Comparison of ENCODE assay signal across 1 cellular context in genomic region chr1:161777250-161777649, GRCh38.
TF ChIP-seq lines count a peak whose summit lies in the region.

No MANE protein-coding gene starts in this region.

TF ChIP-seq in GM12878, 131 proteins besides CTCF, POLR2A, EP300 and RAD21:
- no peak for TF ChIP-seq NRF1 (conservative IDR thresholded peaks at IDR 0.05; ENCODE audit: low read depth, low read length)
- no peak for TF ChIP-seq ZBTB40 (IDR thresholded peaks at IDR 0.05; ENCODE audit: borderline replicate concordance)
- no peak for TF ChIP-seq IKZF2 (IDR thresholded peaks at IDR 0.05)
- TF ChIP-seq RB1 (IDR thresholded peaks at IDR 0.05; ENCODE audit: borderline replicate concordance) = no peak
- no peak for TF ChIP-seq TCF7 (IDR thresholded peaks at IDR 0.05; ENCODE audit: borderline replicate concordance)
- no peak for TF ChIP-seq NBN (IDR thresholded peaks at IDR 0.05)
- no peak for TF ChIP-seq SIX5 (IDR thresholded peaks at IDR 0.05; ENCODE audit: low read depth, low read length, severe bottlenecking)
- no peak for TF ChIP-seq E2F8 (IDR thresholded peaks at IDR 0.05; ENCODE audit: low read depth, partially characterized antibody)
- TF ChIP-seq SMARCA5 (IDR thresholded peaks at IDR 0.05) = no peak
- TF ChIP-seq NFIC (IDR thresholded peaks at IDR 0.05; ENCODE audit: low read depth, low read length) = no peak
- TF ChIP-seq ASH2L (IDR thresholded peaks at IDR 0.05; ENCODE audit: borderline replicate concordance, low read depth) = no peak
- TF ChIP-seq, protein P1, sequence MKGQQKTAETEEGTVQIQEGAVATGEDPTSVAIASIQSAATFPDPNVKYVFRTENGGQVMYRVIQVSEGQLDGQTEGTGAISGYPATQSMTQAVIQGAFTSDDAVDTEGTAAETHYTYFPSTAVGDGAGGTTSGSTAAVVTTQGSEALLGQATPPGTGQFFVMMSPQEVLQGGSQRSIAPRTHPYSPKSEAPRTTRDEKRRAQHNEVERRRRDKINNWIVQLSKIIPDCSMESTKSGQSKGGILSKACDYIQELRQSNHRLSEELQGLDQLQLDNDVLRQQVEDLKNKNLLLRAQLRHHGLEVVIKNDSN (IDR thresholded peaks at IDR 0.05; ENCODE audit: borderline replicate concordance, extremely low read length, insufficient read depth, low read depth, low read length) = no peak
- TF ChIP-seq, protein P2, sequence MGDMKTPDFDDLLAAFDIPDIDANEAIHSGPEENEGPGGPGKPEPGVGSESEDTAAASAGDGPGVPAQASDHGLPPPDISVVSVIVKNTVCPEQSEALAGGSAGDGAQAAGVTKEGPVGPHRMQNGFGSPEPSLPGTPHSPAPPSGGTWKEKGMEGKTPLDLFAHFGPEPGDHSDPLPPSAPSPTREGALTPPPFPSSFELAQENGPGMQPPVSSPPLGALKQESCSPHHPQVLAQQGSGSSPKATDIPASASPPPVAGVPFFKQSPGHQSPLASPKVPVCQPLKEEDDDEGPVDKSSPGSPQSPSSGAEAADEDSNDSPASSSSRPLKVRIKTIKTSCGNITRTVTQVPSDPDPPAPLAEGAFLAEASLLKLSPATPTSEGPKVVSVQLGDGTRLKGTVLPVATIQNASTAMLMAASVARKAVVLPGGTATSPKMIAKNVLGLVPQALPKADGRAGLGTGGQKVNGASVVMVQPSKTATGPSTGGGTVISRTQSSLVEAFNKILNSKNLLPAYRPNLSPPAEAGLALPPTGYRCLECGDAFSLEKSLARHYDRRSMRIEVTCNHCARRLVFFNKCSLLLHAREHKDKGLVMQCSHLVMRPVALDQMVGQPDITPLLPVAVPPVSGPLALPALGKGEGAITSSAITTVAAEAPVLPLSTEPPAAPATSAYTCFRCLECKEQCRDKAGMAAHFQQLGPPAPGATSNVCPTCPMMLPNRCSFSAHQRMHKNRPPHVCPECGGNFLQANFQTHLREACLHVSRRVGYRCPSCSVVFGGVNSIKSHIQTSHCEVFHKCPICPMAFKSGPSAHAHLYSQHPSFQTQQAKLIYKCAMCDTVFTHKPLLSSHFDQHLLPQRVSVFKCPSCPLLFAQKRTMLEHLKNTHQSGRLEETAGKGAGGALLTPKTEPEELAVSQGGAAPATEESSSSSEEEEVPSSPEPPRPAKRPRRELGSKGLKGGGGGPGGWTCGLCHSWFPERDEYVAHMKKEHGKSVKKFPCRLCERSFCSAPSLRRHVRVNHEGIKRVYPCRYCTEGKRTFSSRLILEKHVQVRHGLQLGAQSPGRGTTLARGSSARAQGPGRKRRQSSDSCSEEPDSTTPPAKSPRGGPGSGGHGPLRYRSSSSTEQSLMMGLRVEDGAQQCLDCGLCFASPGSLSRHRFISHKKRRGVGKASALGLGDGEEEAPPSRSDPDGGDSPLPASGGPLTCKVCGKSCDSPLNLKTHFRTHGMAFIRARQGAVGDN (IDR thresholded peaks at IDR 0.05) = no peak
- TF ChIP-seq, protein P3, sequence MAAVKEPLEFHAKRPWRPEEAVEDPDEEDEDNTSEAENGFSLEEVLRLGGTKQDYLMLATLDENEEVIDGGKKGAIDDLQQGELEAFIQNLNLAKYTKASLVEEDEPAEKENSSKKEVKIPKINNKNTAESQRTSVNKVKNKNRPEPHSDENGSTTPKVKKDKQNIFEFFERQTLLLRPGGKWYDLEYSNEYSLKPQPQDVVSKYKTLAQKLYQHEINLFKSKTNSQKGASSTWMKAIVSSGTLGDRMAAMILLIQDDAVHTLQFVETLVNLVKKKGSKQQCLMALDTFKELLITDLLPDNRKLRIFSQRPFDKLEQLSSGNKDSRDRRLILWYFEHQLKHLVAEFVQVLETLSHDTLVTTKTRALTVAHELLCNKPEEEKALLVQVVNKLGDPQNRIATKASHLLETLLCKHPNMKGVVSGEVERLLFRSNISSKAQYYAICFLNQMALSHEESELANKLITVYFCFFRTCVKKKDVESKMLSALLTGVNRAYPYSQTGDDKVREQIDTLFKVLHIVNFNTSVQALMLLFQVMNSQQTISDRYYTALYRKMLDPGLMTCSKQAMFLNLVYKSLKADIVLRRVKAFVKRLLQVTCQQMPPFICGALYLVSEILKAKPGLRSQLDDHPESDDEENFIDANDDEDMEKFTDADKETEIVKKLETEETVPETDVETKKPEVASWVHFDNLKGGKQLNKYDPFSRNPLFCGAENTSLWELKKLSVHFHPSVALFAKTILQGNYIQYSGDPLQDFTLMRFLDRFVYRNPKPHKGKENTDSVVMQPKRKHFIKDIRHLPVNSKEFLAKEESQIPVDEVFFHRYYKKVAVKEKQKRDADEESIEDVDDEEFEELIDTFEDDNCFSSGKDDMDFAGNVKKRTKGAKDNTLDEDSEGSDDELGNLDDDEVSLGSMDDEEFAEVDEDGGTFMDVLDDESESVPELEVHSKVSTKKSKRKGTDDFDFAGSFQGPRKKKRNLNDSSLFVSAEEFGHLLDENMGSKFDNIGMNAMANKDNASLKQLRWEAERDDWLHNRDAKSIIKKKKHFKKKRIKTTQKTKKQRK (IDR thresholded peaks at IDR 0.05; ENCODE audit: low read depth, low read length) = no peak
- TF ChIP-seq PML (IDR thresholded peaks at IDR 0.05; ENCODE audit: low read length) = no peak
